Comparison of ENCODE assay signal across 10 cellular contexts in the genomic region with DNA sequence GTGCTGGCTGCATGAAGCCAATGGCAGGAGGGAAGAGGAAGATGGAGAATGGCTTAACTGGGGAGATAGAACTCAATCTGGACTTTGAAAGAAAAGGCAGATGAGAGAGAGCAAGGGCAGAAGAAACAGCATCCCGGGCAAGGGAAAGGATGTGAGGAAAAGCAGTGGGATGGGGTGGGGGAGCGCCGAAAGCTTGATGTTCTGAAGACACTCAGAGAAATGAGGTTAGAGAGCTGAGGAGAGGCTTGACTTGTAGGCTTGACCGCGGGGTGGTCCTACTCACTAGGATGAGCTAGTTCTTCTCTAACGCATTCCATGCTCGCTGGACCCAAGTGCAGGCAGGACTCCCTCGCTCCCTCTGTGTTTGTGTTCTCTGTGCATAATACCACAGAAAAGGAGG. TPM values are rescaled to one million over a fixed set of nuclear protein-coding genes. Genes with fewer than 3 reads are reported as not detected.
"Had no signal": no experiment of that assay in that cellular context is flagged by ENCODE, and none has a peak within 500 bp of the region (broad histone marks: within the 10 kb centered on the region; RNA-seq: fewer than 3 reads in every experiment).

No MANE protein-coding gene starts in this region.

- H3K36me3 Mint-ChIP-seq: IgD-negative memory B cell had no signal

- H3K27ac ChIP-seq: GM23248, HL-60 had no signal

- DNase-seq: GM23248, GOT3, H7, HFFc6, KBM-7 had no signal

- ATAC-seq: HCT116, HepG2 had no signal

- H3K4me3 Mint-ChIP-seq: HFFc6, IgD-negative memory B cell had no signal

- H3K27ac Mint-ChIP-seq: HFFc6 had no signal

- H3K36me3 ChIP-seq: HAP-1 had no signal

- H3K4me1 Mint-ChIP-seq: IgD-negative memory B cell had no signal

- H3K4me3 ChIP-seq: GM23248, HAP-1 had no signal

- H3K9me3 ChIP-seq: HAP-1 had no signal

- H3K9me3 Mint-ChIP-seq: HFFc6 had no signal

RNA-seq across cellular contexts. Expression of a gene that starts 8.5 kb away (rescaled TPM):
- total RNA-seq: GM23248, HepG2, HFFc6 had no signal
